Comparison of ENCODE assay signal across 21 cellular contexts in genomic region chr4:162705130-162705803, GRCh38.
"Had no signal": no experiment of that assay in that cellular context is flagged by ENCODE, and none has a peak within 500 bp of the region (broad histone marks: within the 10 kb centered on the region; RNA-seq: fewer than 3 reads in every experiment).

No MANE protein-coding gene starts in this region.

- DNase-seq: caudate nucleus; colonic mucosa; effector CD4-positive, alpha-beta T cell; endodermal cell; foreskin melanocyte; kidney; left colon; mammary epithelial cell; mucosa of descending colon; occipital lobe; retina; sigmoid colon; stimulated activated CD4-positive, alpha-beta T cell treated with anti-CD3 and anti-CD28 coated beads, Interleukin-2, amount 100 ng/mL, for 48 hours; stimulated activated naive CD4-positive, alpha-beta T cell treated with Interleukin-2 at 50 U/mL for 16 hours; thyroid gland; upper lobe of left lung; uterus had no signal

- ATAC-seq: left colon; mucosa of descending colon; natural killer cell treated with Interleukin-12 subunit alpha and Interleukin-12 subunit beta and Interleukin-15 and Interleukin-18, amount 100 ng/mL, for 72 hours had no signal

- H3K9me3 ChIP-seq: colonic mucosa, mucosa of descending colon, prostate gland, sigmoid colon, thyroid gland, uterus had no signal

- H3K4me3 ChIP-seq: colonic mucosa, mucosa of descending colon, prostate gland, sigmoid colon, smooth muscle cell, thyroid gland, upper lobe of left lung, uterus had no signal

- H2AFZ ChIP-seq: parathyroid adenoma had no signal

- H3K27ac ChIP-seq: colonic mucosa, parathyroid adenoma, prostate gland, sigmoid colon, thyroid gland, upper lobe of left lung, uterus had no signal

- H3K4me1 ChIP-seq: colonic mucosa, parathyroid adenoma, prostate gland, sigmoid colon, thyroid gland, upper lobe of left lung, uterus had no signal

- H3K36me3 ChIP-seq: colonic mucosa, prostate gland, sigmoid colon, thyroid gland, upper lobe of left lung, uterus had no signal

- H3K4me2 ChIP-seq: smooth muscle cell had no signal

- H3K9ac ChIP-seq: parathyroid adenoma had no signal

- H3K27me3 ChIP-seq: colonic mucosa, sigmoid colon, thyroid gland, upper lobe of left lung, uterus had no signal

- H3K79me2 ChIP-seq: parathyroid adenoma had no signal
